Comparison of ENCODE assay signal across 10 cellular contexts in the genomic region with DNA sequence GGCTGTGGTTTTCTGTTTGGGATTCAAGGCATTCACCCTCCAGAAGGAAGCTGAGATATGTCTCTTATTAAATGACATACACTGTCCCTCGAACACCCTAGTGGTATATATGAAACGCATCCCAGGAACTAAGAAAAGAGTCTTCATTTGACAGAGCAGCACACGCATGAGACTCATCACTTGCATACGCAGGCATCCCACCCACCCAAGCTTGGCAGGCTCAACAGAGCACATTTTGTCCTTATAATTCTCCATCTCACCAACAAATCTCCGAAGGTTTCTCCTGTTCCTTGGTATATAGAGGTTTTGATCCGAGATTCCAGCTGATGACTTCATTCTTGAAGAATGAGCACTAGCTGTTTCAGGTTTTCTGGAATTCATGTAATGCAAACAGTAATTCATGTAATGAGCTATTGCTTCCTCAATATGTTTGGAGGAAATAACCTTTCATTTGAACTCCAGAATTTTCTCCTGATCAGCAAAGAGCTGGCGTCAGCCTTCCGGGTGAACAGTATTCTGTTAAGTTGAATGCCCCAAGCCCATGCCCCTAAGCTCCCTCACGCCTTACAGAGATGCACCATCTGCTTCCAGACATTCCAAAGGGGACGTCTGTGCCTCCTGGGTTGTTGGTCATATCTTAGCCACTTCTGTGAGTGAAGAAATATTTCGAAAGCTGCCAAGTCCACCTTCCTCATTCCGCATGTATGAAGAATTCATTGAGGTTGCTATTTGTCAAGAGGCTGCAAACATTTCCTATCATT.
A peak's percentile ranks its signal among the peaks of the same experiment; 100 is the strongest.
DNase-seq lines count a peak whose midpoint lies in the region; ATAC-seq and TF ChIP-seq lines count a peak whose summit lies in the region.
"Had no signal": no experiment of that assay in that cellular context is flagged by ENCODE, and none has a peak within 500 bp of the region (broad histone marks: within the 10 kb centered on the region; RNA-seq: fewer than 3 reads in every experiment).

No MANE protein-coding gene starts in this region.

- H4K5ac ChIP-seq in mesendoderm (ENCODE audit: low read length) = no peak overlapping the region

- H4K8ac ChIP-seq in mesendoderm (ENCODE audit: low read depth, low read length) = no peak overlapping the region

- H3K56ac ChIP-seq in mesendoderm (ENCODE audit: low read length) = no peak overlapping the region

- H3K4me2 ChIP-seq in mesendoderm (ENCODE audit: low read length) = no peak overlapping the region

- H2BK15ac ChIP-seq in mesendoderm (replicated peaks; ENCODE audit: low read depth) = no peak overlapping the region

- DNase-seq in AG09319 (ENCODE audit: extremely low read depth, low read depth) (peak; percentile 39), LoVo (ENCODE audit: low spot score) (peak; percentile 37), choroid plexus epithelial cell (ENCODE audit: low read depth) (peak; percentile 96), mesendoderm (peak; percentile 79), GM19238 (ENCODE audit: insufficient read length, low spot score) (no peak)
- DNase-seq: CD8-positive, alpha-beta memory T cell; NCI-H345 had no signal

- no peak overlapping the region for H2BK5ac ChIP-seq in mesendoderm (ENCODE audit: low read length)

- H3K4ac ChIP-seq in mesendoderm (ENCODE audit: low read depth, low read length) = no peak overlapping the region

- no CpG with 5 or more reads among the region's 12 CpGs for WGBS in mesendoderm (ENCODE audit: extremely low coverage, insufficient coverage, low lambda C conversion rate)

- H3K79me1 ChIP-seq in mesendoderm (ENCODE audit: low read length) = no peaks in the 10 kb centered on the region

- TF ChIP-seq CTCF in AG09319 (IDR thresholded peaks at IDR 0.05; ENCODE audit: low read depth, low read length) (no peak), choroid plexus epithelial cell (conservative IDR thresholded peaks at IDR 0.05; ENCODE audit: low read depth, low read length) (peak; percentile 6)

- H3K36me3 ChIP-seq in mesendoderm (ENCODE audit: control insufficient read depth, insufficient read depth, low read length) = no peaks in the 10 kb centered on the region

- no peak overlapping the region for H3K18ac ChIP-seq in mesendoderm (ENCODE audit: low read length)

- no peak overlapping the region for H3K27ac ChIP-seq in mesendoderm (ENCODE audit: low read depth, low read length)

- H2AK5ac ChIP-seq in mesendoderm (ENCODE audit: low read length) = no peak overlapping the region

- no peaks in the 10 kb centered on the region for H3K79me2 ChIP-seq in mesendoderm (ENCODE audit: control insufficient read depth, insufficient read depth, low read length)

- ATAC-seq in HG03571 (IDR thresholded peaks at IDR 0.05; ENCODE audit: unreplicated experiment) = no peak
- ATAC-seq in HG02763 (IDR thresholded peaks at IDR 0.05; ENCODE audit: unreplicated experiment) = no peak
- ATAC-seq in HG02885 (IDR thresholded peaks at IDR 0.05; ENCODE audit: poor library complexity, unreplicated experiment) = no peak

- H3K4me3 ChIP-seq in choroid plexus epithelial cell (ENCODE audit: low read depth, low read length) = peak overlapping the region; percentile 9
- no peak overlapping the region for H3K4me3 ChIP-seq in mesendoderm (ENCODE audit: low read length)

- no peak overlapping the region for H3K23ac ChIP-seq in mesendoderm (ENCODE audit: low read length)

- no peaks in the 10 kb centered on the region for H3K4me1 ChIP-seq in mesendoderm (ENCODE audit: control insufficient read depth, low read depth, low read length)

- H3K27me3 ChIP-seq in mesendoderm (ENCODE audit: insufficient read depth, low read length, poor library complexity) = no peaks in the 10 kb centered on the region

- H2BK120ac ChIP-seq in mesendoderm (ENCODE audit: low read depth, low read length) = no peak overlapping the region

- no peak overlapping the region for H3K9ac ChIP-seq in mesendoderm (ENCODE audit: low read length)
